Comparison of ENCODE assay signal across 25 cellular contexts in the genomic region with DNA sequence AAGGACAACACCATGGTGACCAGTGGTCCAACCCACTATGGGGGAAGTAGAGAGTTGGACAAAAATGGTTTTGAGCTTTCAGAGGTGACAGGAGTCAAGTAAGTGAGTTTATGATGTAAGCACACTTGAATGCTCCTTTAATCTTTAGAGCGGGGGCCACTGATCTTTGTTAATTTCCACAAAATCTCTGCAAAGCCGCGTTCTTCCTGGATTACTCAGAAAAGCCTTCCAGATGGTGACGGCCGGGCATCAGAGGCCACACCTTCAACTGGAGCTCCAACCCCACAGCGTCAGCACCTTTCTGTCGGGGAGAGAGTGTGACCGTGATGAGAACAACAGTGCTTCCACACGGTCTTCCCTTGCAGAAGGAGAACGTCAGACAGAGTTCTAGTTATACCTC. TPM values are rescaled to one million over a fixed set of nuclear protein-coding genes. Genes with fewer than 3 reads are reported as not detected.
DNase-seq lines count a peak whose midpoint lies in the region; ATAC-seq, FAIRE-seq and TF ChIP-seq lines count a peak whose summit lies in the region.
"Had no signal": no experiment of that assay in that cellular context is flagged by ENCODE, and none has a peak within 500 bp of the region (broad histone marks: within the 10 kb centered on the region; RNA-seq: fewer than 3 reads in every experiment).

No MANE protein-coding gene starts in this region.

- H3K4me1 Mint-ChIP-seq in activated CD8-positive, alpha-beta T cell treated with anti-CD3 and anti-CD28 coated beads for 36 hours (ENCODE audit: low read depth), result peaks cover 13% of the 10 kb centered on the region
- H3K4me1 Mint-ChIP-seq: stimulated activated memory B cell treated with anti-CD40 and anti-IgM and Interleukin-4, amounts not matched to agents 10 μg/mL and 1 μg/mL and 100 μg/mL, for 72 hours had no signal

- no peaks in the 10 kb centered on the region for H4K20me1 ChIP-seq in GM23248 (ENCODE audit: insufficient read depth)

- 27 to 47% methylated on average over 10 of the region's 10 CpGs for WGBS in GM23248 (ENCODE audit: low coverage in 1 of 2, low lambda C conversion rate in 2 of 2, missing lambda C conversion rate in 2 of 2), 2 experiments

- H3K4me3 Mint-ChIP-seq in activated CD8-positive, alpha-beta T cell treated with anti-CD3 and anti-CD28 coated beads for 36 hours, result no peak overlapping the region
- H3K4me3 Mint-ChIP-seq: CD4-positive, alpha-beta memory T cell; nephron; stimulated activated memory B cell treated with anti-CD40 and anti-IgM and Interleukin-4, amounts not matched to agents 10 μg/mL and 1 μg/mL and 100 μg/mL, for 72 hours had no signal

- TF ChIP-seq CTCF in WERI-Rb-1 (IDR thresholded peaks at IDR 0.05; ENCODE audit: low read depth, low read length) (no peak), fibroblast of villous mesenchyme (IDR thresholded peaks at IDR 0.05; ENCODE audit: insufficient read depth, low read depth, low read length) (no peak)
- TF ChIP-seq CTCF in activated CD8-positive, alpha-beta T cell treated with anti-CD3 and anti-CD28 coated beads for 36 hours (IDR thresholded peaks at IDR 0.05), result no peak

- CTCF ChIA-PET in activated CD8-positive, alpha-beta T cell treated with anti-CD3 and anti-CD28 coated beads for 36 hours (lab: Charles Lee), result interaction anchor here (2.2 kb wide), 1 partner anchor 9 kb away, joined by 5 read pairs; no protein-coding TSS in a partner anchor

- no peaks in the 10 kb centered on the region for H3K27me3 Mint-ChIP-seq in activated CD8-positive, alpha-beta T cell treated with anti-CD3 and anti-CD28 coated beads for 36 hours
- H3K27me3 Mint-ChIP-seq: CD4-positive, alpha-beta memory T cell; stimulated activated memory B cell treated with anti-CD40 and anti-IgM and Interleukin-4, amounts not matched to agents 10 μg/mL and 1 μg/mL and 100 μg/mL, for 72 hours had no signal

- H3K27ac Mint-ChIP-seq in activated CD8-positive, alpha-beta T cell treated with anti-CD3 and anti-CD28 coated beads for 36 hours, result no peak overlapping the region
- H3K27ac Mint-ChIP-seq: nephron; stimulated activated memory B cell treated with anti-CD40 and anti-IgM and Interleukin-4, amounts not matched to agents 10 μg/mL and 1 μg/mL and 100 μg/mL, for 72 hours had no signal

- H3K4me3 ChIP-seq in GM23248 (no peak overlapping the region), WERI-Rb-1 (ENCODE audit: low read depth, low read length) (peak overlapping the region; percentile 39), fibroblast of villous mesenchyme (ENCODE audit: low read depth, low read length) (no peak overlapping the region)
- H3K4me3 ChIP-seq: Peyer's patch, sigmoid colon, SJCRH30, thoracic aorta had no signal

- peak overlapping the region; percentile 50 for H3K27ac ChIP-seq in GM23248
- peak overlapping the region; percentile 72 for H3K27ac ChIP-seq in WERI-Rb-1
- H3K27ac ChIP-seq: KMS-11, parathyroid adenoma, Peyer's patch, sigmoid colon, SJCRH30, thoracic aorta, VCaP had no signal

- H2AFZ ChIP-seq in GM23248, result peak overlapping the region; percentile 12
- H2AFZ ChIP-seq: parathyroid adenoma had no signal

- in situ Hi-C loops in GM23248 (cut with MboI), result loop anchor here (25.0 kb wide), 1 partner anchor 842 kb away; no protein-coding TSS in a partner anchor

- POLR2A ChIA-PET in activated CD8-positive, alpha-beta T cell treated with anti-CD3 and anti-CD28 coated beads for 36 hours (lab: Charles Lee), result interaction anchor here (3.0 kb wide), 1 partner anchor 35 kb away, joined by 11 read pairs; a partner anchor contains a TSS

- H3K9me2 ChIP-seq in GM23248 (ENCODE audit: insufficient read depth), result no peaks in the 10 kb centered on the region

- H3K36me3 Mint-ChIP-seq in activated CD8-positive, alpha-beta T cell treated with anti-CD3 and anti-CD28 coated beads for 36 hours (ENCODE audit: low read depth), result no peaks in the 10 kb centered on the region
- H3K36me3 Mint-ChIP-seq: stimulated activated memory B cell treated with anti-CD40 and anti-IgM and Interleukin-4, amounts not matched to agents 10 μg/mL and 1 μg/mL and 100 μg/mL, for 72 hours had no signal

- no peaks in the 10 kb centered on the region for H3K9me3 ChIP-seq in GM23248 (ENCODE audit: low read depth)
- H3K9me3 ChIP-seq in WERI-Rb-1 (ENCODE audit: severe bottlenecking), result no peaks in the 10 kb centered on the region
- H3K9me3 ChIP-seq: Peyer's patch, sigmoid colon, SJCRH30, thoracic aorta had no signal

- H3K36me3 ChIP-seq in GM23248 (ENCODE audit: low read depth) (no peaks in the 10 kb centered on the region), WERI-Rb-1 (no peaks in the 10 kb centered on the region)
- H3K36me3 ChIP-seq: Peyer's patch, sigmoid colon, SJCRH30, thoracic aorta had no signal

- H3K27me3 ChIP-seq in GM23248 (replicated peaks; ENCODE audit: insufficient read depth), result no peaks in the 10 kb centered on the region
- H3K27me3 ChIP-seq in WERI-Rb-1 (ENCODE audit: insufficient read depth, low read depth, severe bottlenecking), result no peaks in the 10 kb centered on the region
- H3K27me3 ChIP-seq: Peyer's patch, sigmoid colon, SJCRH30 had no signal

- ATAC-seq in activated CD8-positive, alpha-beta T cell treated with anti-CD3 and anti-CD28 coated beads for 36 hours, result no peak
- ATAC-seq: stimulated activated memory B cell treated with anti-CD40 and anti-IgM and Interleukin-4, amounts not matched to agents 10 μg/mL and 1 μg/mL and 100 μg/mL, for 72 hours had no signal

- no peaks in the 10 kb centered on the region for H3K79me2 ChIP-seq in GM23248 (ENCODE audit: insufficient read depth)
- H3K79me2 ChIP-seq: parathyroid adenoma had no signal

- H3K4me2 ChIP-seq in GM23248 (ENCODE audit: unreplicated experiment), result peak overlapping the region; percentile 55
- H3K4me2 ChIP-seq: KMS-11 had no signal

- H3K4me1 ChIP-seq in GM23248 (ENCODE audit: insufficient read depth), result peaks cover 11% of the 10 kb centered on the region
- H3K4me1 ChIP-seq: parathyroid adenoma, Peyer's patch, sigmoid colon had no signal

- DNase-seq in GM23248 (peak; percentile 84), WERI-Rb-1 (peak; percentile 84), fibroblast of villous mesenchyme (ENCODE audit: low read depth) (peak; percentile 95), urothelium cell line (ENCODE audit: low spot score) (peak; percentile 49), NCI-H2171 treated with DMSO at 0.1 percent for 48 hours (lab: John Stamatoyannopoulos, UW) (no peak), HuH-7.5 (ENCODE audit: low spot score) (no peak)
- no peak for DNase-seq in activated CD8-positive, alpha-beta T cell treated with anti-CD3 and anti-CD28 coated beads for 36 hours
- DNase-seq: activated CD4-positive, alpha-beta T cell treated with anti-CD3 and anti-CD28 coated beads, Interleukin-2, amount 50 U/mL, for 4 hours; activated gamma-delta T cell treated with Interleukin-2 at 50 U/mL for 16 hours; CD4-positive, alpha-beta memory T cell; central memory CD4-positive, alpha-beta T cell; DMS53; left cardiac atrium; NCI-H187 treated with DMSO at 0.1 percent for 48 hours; NCI-H345; Peyer's patch; sigmoid colon; SJCRH30; T-helper 2 cell had no signal

- peaks cover 1% of the 10 kb centered on the region for H3K9me3 Mint-ChIP-seq in activated CD8-positive, alpha-beta T cell treated with anti-CD3 and anti-CD28 coated beads for 36 hours
- H3K9me3 Mint-ChIP-seq: nephron; stimulated activated memory B cell treated with anti-CD40 and anti-IgM and Interleukin-4, amounts not matched to agents 10 μg/mL and 1 μg/mL and 100 μg/mL, for 72 hours had no signal

- intact Hi-C loops in activated CD8-positive, alpha-beta T cell treated with anti-CD3 and anti-CD28 coated beads for 36 hours (cut with micrococcal nuclease), result no loop called here

- H3K9ac ChIP-seq in GM23248, result peak overlapping the region; percentile 28; the same call in 1 of the 2 replicates
- H3K9ac ChIP-seq: KMS-11, parathyroid adenoma had no signal

- FAIRE-seq in urothelium cell line (lab: Jason Lieb, UNC), result no peak

- no peaks in the 10 kb centered on the region for H3F3A ChIP-seq in GM23248 (ENCODE audit: insufficient read depth)

RNA-seq across cellular contexts. Expression of a gene that starts 35.2 kb away (rescaled TPM):
- total RNA-seq in GM23248 (2014; rRNA removed; shearing (Covaris generic)), result 49.8 and 58.9 TPM in 2 replicates
- 264 and 279 TPM in 2 replicates for polyA plus RNA-seq in GM23248 (2016; fragmentation: Nextera tagmentation; extraction: Ambion mirVana)
- 37.6 and 51.5 TPM in 2 replicates for total RNA-seq in fibroblast of villous mesenchyme
- 100 to 1,000 TPM; 116 to 120 TPM for total RNA-seq in activated CD8-positive, alpha-beta T cell treated with anti-CD3 and anti-CD28 coated beads for 36 hours

Comparison
In these comparisons a context has a peak if more than half of its experiments do, and no peak if none do; other contexts are left out.
1. DNase-seq: peak in GM23248 (single experiment), WERI-Rb-1 (single experiment), fibroblast of villous mesenchyme (single experiment) and urothelium cell line (single experiment); none in NCI-H2171 treated with DMSO at 0.1 percent for 48 hours (single experiment), HuH-7.5 (single experiment) and activated CD8-positive, alpha-beta T cell treated with anti-CD3 and anti-CD28 coated beads for 36 hours (single experiment).